10 cellular contexts compared by ENCODE assay signal in the genomic region with DNA sequence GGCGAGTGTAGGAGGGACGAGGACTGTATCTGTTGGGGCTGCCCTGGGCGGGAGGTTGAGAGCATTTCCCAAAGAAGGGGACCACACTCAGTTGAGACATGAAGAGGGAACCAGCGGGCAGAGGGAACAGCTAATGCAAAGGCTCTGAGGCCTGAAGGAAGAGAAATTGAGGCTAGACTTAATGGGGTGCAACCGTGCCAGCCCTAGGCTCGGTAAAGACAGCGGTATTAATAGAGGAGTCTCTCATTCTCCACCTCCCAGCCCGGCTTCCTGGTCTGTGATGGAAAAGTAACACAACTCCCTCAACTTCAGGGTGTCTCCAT. TPM values are rescaled to one million over a fixed set of nuclear protein-coding genes. Genes with fewer than 3 reads are reported as not detected.
DNase-seq lines count a peak whose midpoint lies in the region; ATAC-seq and TF ChIP-seq lines count a peak whose summit lies in the region.
"Had no signal": no experiment of that assay in that cellular context is flagged by ENCODE, and none has a peak within 500 bp of the region (broad histone marks: within the 10 kb centered on the region; RNA-seq: fewer than 3 reads in every experiment).

No MANE protein-coding gene starts in this region.

- H3K27me3 Mint-ChIP-seq in activated T-cell treated with anti-CD3 and anti-CD28 coated beads, Interleukin-2, amount 50 U/mL, for 4 hours (ENCODE audit: low read depth): no peaks in the 10 kb centered on the region
- peaks cover 5 to 9% (median 8%) of the 10 kb centered on the region in 3 donors for H3K27me3 Mint-ChIP-seq in immature natural killer cell (ENCODE audit: low read depth in 3 of 3)

- peaks cover 8 to 13% of the 10 kb centered on the region in 2 donors for H3K4me1 ChIP-seq in thoracic aorta (ENCODE audit: control insufficient read depth in 1 of 2, low read depth in 2 of 2)

- H3K4me3 ChIP-seq in thoracic aorta: peak overlapping the region; percentile 93

- peaks cover 7% of the 10 kb centered on the region for H3K36me3 Mint-ChIP-seq in activated T-cell treated with anti-CD3 and anti-CD28 coated beads, Interleukin-2, amount 50 U/mL, for 4 hours (ENCODE audit: insufficient read depth)
- H3K36me3 Mint-ChIP-seq in activated naive CD4-positive, alpha-beta T cell treated with anti-CD3 and anti-CD28 coated beads, Interleukin-2, amount 50 U/mL, for 72 hours: no peaks in the 10 kb centered on the region
- H3K36me3 Mint-ChIP-seq in immature natural killer cell: peaks cover 0 to 8% (median 8%) of the 10 kb centered on the region in 3 donors

- ATAC-seq in activated T-cell treated with anti-CD3 and anti-CD28 coated beads, Interleukin-2, amount 50 U/mL, for 4 hours: no peak
- ATAC-seq in activated naive CD4-positive, alpha-beta T cell treated with anti-CD3 and anti-CD28 coated beads, Interleukin-2, amount 50 U/mL, for 72 hours: no peak
- ATAC-seq in thoracic aorta (ENCODE audit: insufficient number of reproducible peaks, low FRiP score, low read depth): no peak
- no peak for ATAC-seq in GM21619 (IDR thresholded peaks at IDR 0.05; ENCODE audit: unreplicated experiment)

- H3K27me3 ChIP-seq in thoracic aorta (replicated peaks; ENCODE audit: insufficient read depth): no peaks in the 10 kb centered on the region

- peak overlapping the region; percentile 86 for H3K4me3 Mint-ChIP-seq in activated T-cell treated with anti-CD3 and anti-CD28 coated beads, Interleukin-2, amount 50 U/mL, for 4 hours
- H3K4me3 Mint-ChIP-seq in immature natural killer cell: peak overlapping the region; percentile 88 to 99 (median 93)

- no peak for TF ChIP-seq CTCF in thoracic aorta (IDR thresholded peaks at IDR 0.05)

- no peak overlapping the region for H3K27ac ChIP-seq in thoracic aorta

- H3K4me1 Mint-ChIP-seq in activated T-cell treated with anti-CD3 and anti-CD28 coated beads, Interleukin-2, amount 50 U/mL, for 4 hours (ENCODE audit: low read depth): peaks cover 23% of the 10 kb centered on the region
- H3K4me1 Mint-ChIP-seq in immature natural killer cell: peaks cover 22 to 27% of the 10 kb centered on the region in 2 donors

- no peaks in the 10 kb centered on the region for H3K9me3 ChIP-seq in thoracic aorta

- no peak for DNase-seq in activated T-cell treated with anti-CD3 and anti-CD28 coated beads, Interleukin-2, amount 50 U/mL, for 4 hours
- no peak for DNase-seq in activated T-cell treated with anti-CD3 and anti-CD28 coated beads, Interleukin-2, amount 50 U/mL, for 1 hour
- no peak for DNase-seq in activated naive CD4-positive, alpha-beta T cell treated with anti-CD3 and anti-CD28 coated beads, Interleukin-2, amount 50 U/mL, for 72 hours (ENCODE audit: low spot score in 2 of 2)
- DNase-seq in immature natural killer cell: no peak
- DNase-seq in thoracic aorta (ENCODE audit: low spot score): no peak
- no peak for DNase-seq in NCI-H524 treated with DMSO at 0.1 percent for 48 hours (lab: John Stamatoyannopoulos, UW)
- DNase-seq in NCI-H2029 treated with DMSO at 0.1 percent for 48 hours (lab: John Stamatoyannopoulos, UW): no peak
- DNase-seq: DMS79, SHP77 treated with DMSO at 0.1 percent for 48 hours had no signal

- no peaks in the 10 kb centered on the region for H3K36me3 ChIP-seq in thoracic aorta

- H3K27ac Mint-ChIP-seq in activated naive CD4-positive, alpha-beta T cell treated with anti-CD3 and anti-CD28 coated beads, Interleukin-2, amount 50 U/mL, for 72 hours: peak overlapping the region; percentile 77 to 89
- peak overlapping the region in 4 of 6 donors; percentile 31 to 87 (median 52) for H3K27ac Mint-ChIP-seq in immature natural killer cell

- no peaks in the 10 kb centered on the region for H3K9me3 Mint-ChIP-seq in activated T-cell treated with anti-CD3 and anti-CD28 coated beads, Interleukin-2, amount 50 U/mL, for 4 hours
- no peaks in the 10 kb centered on the region for H3K9me3 Mint-ChIP-seq in activated naive CD4-positive, alpha-beta T cell treated with anti-CD3 and anti-CD28 coated beads, Interleukin-2, amount 50 U/mL, for 72 hours
- H3K9me3 Mint-ChIP-seq in immature natural killer cell: no peaks in the 10 kb centered on the region

RNA-seq across cellular contexts. Expression of gene MPV17L2, which starts 1.2 kb away (rescaled TPM):
- total RNA-seq in activated T-cell treated with anti-CD3 and anti-CD28 coated beads, Interleukin-2, amount 50 U/mL, for 4 hours: 10 to 100 TPM; 33.9 to 39.7 (median 35.7) TPM
- 10 to 100 TPM in 1 of 2 donors, 1 to 10 TPM in 1; 5.4 to 14.0 TPM for total RNA-seq in activated naive CD4-positive, alpha-beta T cell treated with anti-CD3 and anti-CD28 coated beads, Interleukin-2, amount 50 U/mL, for 72 hours
- 10 to 100 TPM; 12.2 to 17.7 (median 15.4) TPM for polyA plus RNA-seq in immature natural killer cell
- 10 to 100 TPM; 10.6 to 16.1 TPM for total RNA-seq in thoracic aorta

RNA-seq across cellular contexts. Expression of gene RAB3A, which starts 9.7 kb away (rescaled TPM):
- 1 to 10 TPM; 3.6 to 8.0 (median 6.6) TPM for total RNA-seq in activated T-cell treated with anti-CD3 and anti-CD28 coated beads, Interleukin-2, amount 50 U/mL, for 4 hours
- total RNA-seq in activated naive CD4-positive, alpha-beta T cell treated with anti-CD3 and anti-CD28 coated beads, Interleukin-2, amount 50 U/mL, for 72 hours: 1 to 10 TPM; 8.9 to 9.8 TPM
- 1 to 10 TPM in 2 of 3 donors, under 1 TPM in 1; 0.77 to 1.1 (median 1.1) TPM for polyA plus RNA-seq in immature natural killer cell
- 1 to 10 TPM in 1 of 2 donors, not detected in 1; 1.9 TPM for total RNA-seq in thoracic aorta

RNA-seq across cellular contexts. Expression of gene IFI30, which starts 20.6 kb away (rescaled TPM):
- 10 to 100 TPM; 13.6 to 36.7 (median 13.8) TPM for total RNA-seq in activated T-cell treated with anti-CD3 and anti-CD28 coated beads, Interleukin-2, amount 50 U/mL, for 4 hours
- total RNA-seq in activated naive CD4-positive, alpha-beta T cell treated with anti-CD3 and anti-CD28 coated beads, Interleukin-2, amount 50 U/mL, for 72 hours: 10 to 100 TPM; 28.0 to 65.3 TPM
- 100 to 1,000 TPM in 1 of 3 donors, 10 to 100 TPM in 2; 49.0 to 184 (median 83.1) TPM for polyA plus RNA-seq in immature natural killer cell
- total RNA-seq in thoracic aorta: 10 to 100 TPM; 59.4 to 72.3 TPM

RNA-seq across cellular contexts. Expression of gene PDE4C, which starts 32.1 kb away (rescaled TPM):
- not detected for total RNA-seq in activated T-cell treated with anti-CD3 and anti-CD28 coated beads, Interleukin-2, amount 50 U/mL, for 4 hours
- 1 to 10 TPM in 1 of 2 donors, under 1 TPM in 1; 0.12 to 1.0 TPM for total RNA-seq in activated naive CD4-positive, alpha-beta T cell treated with anti-CD3 and anti-CD28 coated beads, Interleukin-2, amount 50 U/mL, for 72 hours
- not detected for polyA plus RNA-seq in immature natural killer cell
- total RNA-seq in thoracic aorta: under 1 TPM; 0.41 to 0.42 TPM

RNA-seq across cellular contexts. Expression of gene PIK3R2, which starts 41.2 kb away (rescaled TPM):
- 10 to 100 TPM; 16.5 to 21.4 (median 19.6) TPM for total RNA-seq in activated T-cell treated with anti-CD3 and anti-CD28 coated beads, Interleukin-2, amount 50 U/mL, for 4 hours
- total RNA-seq in activated naive CD4-positive, alpha-beta T cell treated with anti-CD3 and anti-CD28 coated beads, Interleukin-2, amount 50 U/mL, for 72 hours: 10 to 100 TPM; 13.6 to 18.3 TPM
- 1 to 10 TPM; 1.7 to 4.7 (median 3.5) TPM for polyA plus RNA-seq in immature natural killer cell
- 10 to 100 TPM; 14.3 to 15.8 TPM for total RNA-seq in thoracic aorta
